1 cellular context compared by ENCODE assay signal in genomic region chr2:236237468-236238190, GRCh38.
TF ChIP-seq lines count a peak whose summit lies in the region.

No MANE protein-coding gene starts in this region.

TF ChIP-seq in GM23338, 12 proteins besides CTCF, POLR2A, EP300 and RAD21 (continued from another document):
- no peak for TF ChIP-seq ZNF462 (CRISPR knock-in tag; IDR thresholded peaks at IDR 0.05)
- TF ChIP-seq ZNF114 (CRISPR knock-in tag; IDR thresholded peaks at IDR 0.05), result no peak
- TF ChIP-seq CREB1 (CRISPR knock-in tag; IDR thresholded peaks at IDR 0.05; ENCODE audit: low read depth), result no peak
- no peak for TF ChIP-seq ETS1 (IDR thresholded peaks at IDR 0.05)
- TF ChIP-seq, protein P1, sequence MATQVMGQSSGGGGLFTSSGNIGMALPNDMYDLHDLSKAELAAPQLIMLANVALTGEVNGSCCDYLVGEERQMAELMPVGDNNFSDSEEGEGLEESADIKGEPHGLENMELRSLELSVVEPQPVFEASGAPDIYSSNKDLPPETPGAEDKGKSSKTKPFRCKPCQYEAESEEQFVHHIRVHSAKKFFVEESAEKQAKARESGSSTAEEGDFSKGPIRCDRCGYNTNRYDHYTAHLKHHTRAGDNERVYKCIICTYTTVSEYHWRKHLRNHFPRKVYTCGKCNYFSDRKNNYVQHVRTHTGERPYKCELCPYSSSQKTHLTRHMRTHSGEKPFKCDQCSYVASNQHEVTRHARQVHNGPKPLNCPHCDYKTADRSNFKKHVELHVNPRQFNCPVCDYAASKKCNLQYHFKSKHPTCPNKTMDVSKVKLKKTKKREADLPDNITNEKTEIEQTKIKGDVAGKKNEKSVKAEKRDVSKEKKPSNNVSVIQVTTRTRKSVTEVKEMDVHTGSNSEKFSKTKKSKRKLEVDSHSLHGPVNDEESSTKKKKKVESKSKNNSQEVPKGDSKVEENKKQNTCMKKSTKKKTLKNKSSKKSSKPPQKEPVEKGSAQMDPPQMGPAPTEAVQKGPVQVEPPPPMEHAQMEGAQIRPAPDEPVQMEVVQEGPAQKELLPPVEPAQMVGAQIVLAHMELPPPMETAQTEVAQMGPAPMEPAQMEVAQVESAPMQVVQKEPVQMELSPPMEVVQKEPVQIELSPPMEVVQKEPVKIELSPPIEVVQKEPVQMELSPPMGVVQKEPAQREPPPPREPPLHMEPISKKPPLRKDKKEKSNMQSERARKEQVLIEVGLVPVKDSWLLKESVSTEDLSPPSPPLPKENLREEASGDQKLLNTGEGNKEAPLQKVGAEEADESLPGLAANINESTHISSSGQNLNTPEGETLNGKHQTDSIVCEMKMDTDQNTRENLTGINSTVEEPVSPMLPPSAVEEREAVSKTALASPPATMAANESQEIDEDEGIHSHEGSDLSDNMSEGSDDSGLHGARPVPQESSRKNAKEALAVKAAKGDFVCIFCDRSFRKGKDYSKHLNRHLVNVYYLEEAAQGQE (IDR thresholded peaks at IDR 0.05; ENCODE audit: unreplicated experiment), result no peak
- TF ChIP-seq POLR2AphosphoS5 (IDR thresholded peaks at IDR 0.05; ENCODE audit: low read depth), result no peak
